8 cellular contexts compared by ENCODE assay signal in the genomic region with DNA sequence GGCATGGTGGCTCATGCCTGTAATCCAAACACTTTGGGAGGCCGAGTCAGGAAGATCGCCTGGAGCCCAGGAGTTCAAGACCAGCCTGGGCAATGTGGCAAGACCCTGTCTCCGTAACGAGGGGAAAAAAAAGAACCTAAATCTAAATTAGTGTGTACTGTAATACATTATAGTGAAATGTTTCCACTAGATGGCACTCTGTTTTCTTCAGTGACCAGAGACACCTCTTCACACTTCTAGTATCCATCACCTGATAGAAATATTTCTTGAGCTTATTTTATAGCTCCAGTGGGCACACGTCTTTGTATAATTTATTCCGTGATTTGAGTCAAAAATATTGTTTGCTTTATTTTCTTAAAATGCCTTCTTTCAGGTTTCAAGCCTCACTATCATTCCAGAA.
DNase-seq lines count a peak whose midpoint lies in the region; ATAC-seq and TF ChIP-seq lines count a peak whose summit lies in the region.

No MANE protein-coding gene starts in this region.

- intact Hi-C loops in esophagus squamous epithelium (cut with DNase I): no loop called here
- intact Hi-C loops in upper lobe of right lung (cut with DNase I): no loop called here
- intact Hi-C loops in Calu3 (cut with micrococcal nuclease; ENCODE audit: unreplicated experiment): loop anchor here (10.0 kb wide), 2 partner anchors 47 to 287 kb away; no protein-coding TSS in a partner anchor

- no peaks in the 10 kb centered on the region for H3K27me3 Mint-ChIP-seq in Calu3 (ENCODE audit: unreplicated experiment)

- H3K27ac ChIP-seq in esophagus squamous epithelium (peak overlapping the region; percentile 18 to 58 (median 40)), upper lobe of right lung (no peak overlapping the region)

- peaks cover 49% of the 10 kb centered on the region for H3K36me3 Mint-ChIP-seq in Calu3 (ENCODE audit: insufficient read depth, unreplicated experiment)

- TF ChIP-seq CTCF in esophagus squamous epithelium (IDR thresholded peaks at IDR 0.05): peak in 4 of 6 experiments; percentile 13 to 34 (median 27)
- peak; percentile 39 for TF ChIP-seq CTCF in upper lobe of right lung (IDR thresholded peaks at IDR 0.05)
- TF ChIP-seq CTCF in Calu3 (IDR thresholded peaks at IDR 0.05; ENCODE audit: unreplicated experiment): no peak

- H3K27ac Mint-ChIP-seq in Calu3 (ENCODE audit: unreplicated experiment): no peak overlapping the region

- BruUV-seq in Calu3 (replicated peaks; lab: Mats Ljungman, UMichigan): no TSS peak

- peaks cover 45% of the 10 kb centered on the region for H3K4me1 Mint-ChIP-seq in Calu3 (ENCODE audit: low read depth, unreplicated experiment)

- H3K9me3 ChIP-seq in esophagus squamous epithelium (no peaks in the 10 kb centered on the region), upper lobe of right lung (no peaks in the 10 kb centered on the region)

- peak; percentile 40 for DNase-seq in DMS 273 (lab: John Stamatoyannopoulos, UW; ENCODE audit: unreplicated experiment)
- DNase-seq in DMS 273 treated with DMSO at 0.1 percent for 48 hours (lab: John Stamatoyannopoulos, UW): no peak
- peak; percentile 17 for DNase-seq in RPMI8226
- DNase-seq in esophagus squamous epithelium (lab: John Stamatoyannopoulos, UW): no peak
- DNase-seq in upper lobe of right lung: no peak
- no peak for DNase-seq in Calu3

- 24 to 25% methylated on average over 6 of the region's 6 CpGs for WGBS in esophagus squamous epithelium, 2 donors

- no peaks in the 10 kb centered on the region for H3K27me3 ChIP-seq in esophagus squamous epithelium
- no peaks in the 10 kb centered on the region for H3K27me3 ChIP-seq in upper lobe of right lung

- peak; percentile 59 for ATAC-seq in HG02885 (IDR thresholded peaks at IDR 0.05; ENCODE audit: poor library complexity, unreplicated experiment)
- ATAC-seq in upper lobe of right lung: peak; percentile 66
- no peak for ATAC-seq in HG03432 (IDR thresholded peaks at IDR 0.05; ENCODE audit: unreplicated experiment)

- H3K4me3 ChIP-seq in esophagus squamous epithelium: peak overlapping the region in 1 of 4 donors; percentile 0
- no peak overlapping the region for H3K4me3 ChIP-seq in upper lobe of right lung

- H3K36me3 ChIP-seq in esophagus squamous epithelium (no peaks in the 10 kb centered on the region), upper lobe of right lung (no peaks in the 10 kb centered on the region)

- H3K4me1 ChIP-seq in esophagus squamous epithelium: peaks cover 0 to 60% (median 6%) of the 10 kb centered on the region in 3 donors
- H3K4me1 ChIP-seq in upper lobe of right lung: no peaks in the 10 kb centered on the region

- H3K9me3 Mint-ChIP-seq in Calu3 (ENCODE audit: low read depth, unreplicated experiment): no peaks in the 10 kb centered on the region

- H3K4me3 Mint-ChIP-seq in Calu3 (ENCODE audit: low read depth, unreplicated experiment): no peak overlapping the region

- CTCF ChIA-PET in Calu3 (lab: Charles Lee): interaction anchor here (0.8 to 1.6 kb wide), 4 partner anchors 24 to 607 kb away, joined by 3 to 6 read pairs (median 4); no protein-coding TSS in a partner anchor

- TF ChIP-seq POLR2A in esophagus squamous epithelium (IDR thresholded peaks at IDR 0.05): no peak

Comparison
In these comparisons a context has a peak if more than half of its experiments do, and no peak if none do; other contexts are left out.
1. DNase-seq: peak in DMS 273 (single experiment) and RPMI8226 (single experiment); none in DMS 273 treated with DMSO at 0.1 percent for 48 hours (single experiment), esophagus squamous epithelium (single experiment), upper lobe of right lung (single experiment) and Calu3 (single experiment).